In the genomic region with DNA sequence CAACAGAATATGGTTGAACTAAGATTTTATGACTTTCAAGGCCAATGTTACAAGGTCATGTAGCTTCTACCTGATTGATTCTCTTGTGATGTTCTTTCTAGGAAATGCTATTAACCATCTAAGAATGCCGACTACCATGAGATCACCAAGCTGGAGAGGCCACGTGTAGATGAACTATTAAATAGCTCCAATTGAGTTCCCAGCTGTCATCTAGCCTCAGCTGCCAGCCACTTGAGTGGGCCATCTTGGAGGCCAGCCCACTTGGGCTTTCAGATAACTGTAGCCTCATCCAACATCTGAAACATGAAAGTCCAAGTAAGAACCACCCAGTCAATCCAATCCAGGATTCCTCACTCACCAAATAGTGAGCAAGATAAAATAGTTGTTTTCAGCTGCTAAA, we compare ENCODE assay signal across 21 cellular contexts.
"Had no signal": no experiment of that assay in that cellular context is flagged by ENCODE, and none has a peak within 500 bp of the region (broad histone marks: within the 10 kb centered on the region; RNA-seq: fewer than 3 reads in every experiment).

No MANE protein-coding gene starts in this region.

- H3K4me1 ChIP-seq: breast epithelium, gastroesophageal sphincter, pancreas, psoas muscle, stomach, thyroid gland, upper lobe of left lung had no signal

- H3K36me3 ChIP-seq: breast epithelium, gastroesophageal sphincter, neutrophil, pancreas, stomach, thyroid gland, upper lobe of left lung had no signal

- H3K4me3 ChIP-seq: breast epithelium, gastroesophageal sphincter, hepatocyte, mucosa of descending colon, pancreas, psoas muscle, stomach, thyroid gland, upper lobe of left lung had no signal

- H2AFZ ChIP-seq: hepatocyte had no signal

- H3K79me2 ChIP-seq: hepatocyte had no signal

- H3K27me3 ChIP-seq: breast epithelium, gastroesophageal sphincter, hepatocyte, neutrophil, pancreas, stomach, thyroid gland, upper lobe of left lung had no signal

- DNase-seq: activated CD4-positive, alpha-beta T cell treated with anti-CD3 and anti-CD28 coated beads for 4 hours; activated CD4-positive, alpha-beta T cell treated with anti-CD3 and anti-CD28 coated beads, Interleukin-2, amount 50 U/mL, for 4 hours; activated naive CD4-positive, alpha-beta T cell; activated T-cell treated with anti-CD3 and anti-CD28 coated beads for 4 hours; activated T-cell treated with anti-CD3 and anti-CD28 coated beads, Interleukin-2, amount 50 U/mL, for 72 hours; central memory CD4-positive, alpha-beta T cell; islet precursor cell; left ventricle myocardium superior; mucosa of descending colon; pancreas; psoas muscle; stimulated activated CD4-positive, alpha-beta T cell treated with anti-CD3 and anti-CD28 coated beads, Interleukin-15, amount 100 ng/mL, for 24 hours; stimulated activated CD4-positive, alpha-beta T cell treated with anti-CD3 and anti-CD28 coated beads, Interleukin-2, amount 100 ng/mL, for 24 hours; stimulated activated naive B cell treated with anti-CD40 and anti-IgM and Interleukin-4, amounts not matched to agents 10 μg/mL and 1 μg/mL and 100 μg/mL, for 72 hours; stomach; thyroid gland; upper lobe of left lung had no signal

- H3K4me2 ChIP-seq: hepatocyte had no signal

- H3K9me3 ChIP-seq: breast epithelium, gastroesophageal sphincter, mucosa of descending colon, neutrophil, pancreas, psoas muscle, stomach, thyroid gland, upper lobe of left lung had no signal

- H3K27ac ChIP-seq: breast epithelium, gastroesophageal sphincter, hepatocyte, neutrophil, pancreas, psoas muscle, stomach, thyroid gland, upper lobe of left lung had no signal
